In genomic region chr16:12228607-12229499, GRCh38 we compare ENCODE assay signal across 8 cellular contexts.
DNase-seq lines count a peak whose midpoint lies in the region; ATAC-seq and TF ChIP-seq lines count a peak whose summit lies in the region.
"Had no signal": no experiment of that assay in that cellular context is flagged by ENCODE, and none has a peak within 500 bp of the region (broad histone marks: within the 10 kb centered on the region; RNA-seq: fewer than 3 reads in every experiment).

No MANE protein-coding gene starts in this region.

- peak; percentile 99 for ATAC-seq in left colon
- no peak for ATAC-seq in stimulated activated naive CD8-positive, alpha-beta T cell treated with anti-CD3 and anti-CD28 coated beads, Interleukin-15, Interleukin-2, amounts not matched to agents 100 U/mL and 50 U/mL, for 24 hours
- ATAC-seq: stimulated activated effector memory CD8-positive, alpha-beta T cell treated with anti-CD3 and anti-CD28 coated beads, Interleukin-12 subunit alpha, Interleukin-12 subunit beta, amount 100 ng/mL, for 72 hours had no signal

- intact Hi-C loops in left colon (cut with DNase I, micrococcal nuclease) = no loop called here

- H3K4me3 ChIP-seq in cardiac fibroblast (replicated peaks in 1 of 2; ENCODE audit: low read depth in 2 of 2, low read length in 2 of 2) = no peak overlapping the region

- DNase-seq in EL = peak; percentile 79
- DNase-seq in HPDE6-E6E7 (ENCODE audit: extremely low spot score) = peak; percentile 48
- DNase-seq in RKO (ENCODE audit: low spot score) = peak; percentile 47
- DNase-seq in cardiac fibroblast (ENCODE audit: low read depth in 2 of 2) = peak; percentile 62 to 76
- peak; percentile 77 to 85 for DNase-seq in left colon
- peak; percentile 28 for DNase-seq in stimulated activated naive CD8-positive, alpha-beta T cell treated with anti-CD3 and anti-CD28 coated beads, Interleukin-15, Interleukin-2, amounts not matched to agents 100 U/mL and 50 U/mL, for 24 hours
- DNase-seq in central memory CD4-positive, alpha-beta T cell = no peak

- peak; percentile 90 for TF ChIP-seq CTCF in cardiac fibroblast (IDR thresholded peaks at IDR 0.05; ENCODE audit: low read depth, low read length)
